ENCODE assay signal across 8 cellular contexts in the genomic region with DNA sequence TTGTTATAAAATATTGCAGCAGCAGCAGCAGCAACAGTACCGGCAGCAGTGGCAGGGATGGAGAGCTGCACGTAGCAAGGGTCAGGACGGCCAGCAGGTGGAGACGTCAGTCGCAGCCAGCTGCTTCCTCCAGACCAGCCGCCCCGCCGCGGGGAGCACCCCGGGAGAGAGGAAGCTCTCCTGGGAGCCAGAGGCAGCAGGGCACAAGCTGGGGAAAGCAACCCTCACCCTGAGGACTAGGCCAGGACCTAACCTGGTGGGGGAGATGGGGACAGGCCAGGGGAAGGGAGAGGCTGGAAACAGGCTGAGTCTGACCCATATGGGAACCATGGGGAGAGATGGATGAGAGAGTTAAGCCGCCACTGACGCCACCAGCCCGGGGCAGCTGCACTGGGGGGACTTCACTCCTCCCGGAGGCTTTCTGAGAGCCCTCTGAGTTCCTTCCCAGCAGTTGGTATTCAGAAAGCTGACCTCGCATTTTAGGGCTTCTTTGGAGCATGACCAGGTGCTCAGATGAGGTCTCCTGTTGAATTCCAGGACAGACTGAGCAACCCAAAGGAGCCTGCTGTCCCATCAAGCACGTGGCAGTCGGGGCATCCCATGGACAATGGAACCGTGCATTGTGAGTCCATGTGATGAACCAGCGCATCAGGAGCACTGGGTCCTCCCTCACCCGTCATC. TPM values are rescaled to one million over a fixed set of nuclear protein-coding genes. Genes with fewer than 3 reads are reported as not detected.
DNase-seq lines count a peak whose midpoint lies in the region; ATAC-seq, FAIRE-seq and TF ChIP-seq lines count a peak whose summit lies in the region.

No MANE protein-coding gene starts in this region.

- FAIRE-seq in A549 (lab: Jason Lieb, UNC) (no peak), pancreas (lab: Jason Lieb, UNC) (no peak)

- H3K27ac ChIP-seq in A549, result peak overlapping the region; percentile 44 to 76; a peak in 4 of 6 replicates
- no peak overlapping the region for H3K27ac ChIP-seq in SJCRH30
- no peak overlapping the region for H3K27ac ChIP-seq in pancreas
- no peak overlapping the region for H3K27ac ChIP-seq in thyroid gland

- POLR2A ChIA-PET in A549 (lab: Yijun Ruan, JAX), result interaction anchor here (0.7 to 1.0 kb wide), 2 partner anchors 68 to 163 kb away, joined by 3 to 6 read pairs; a partner anchor contains a TSS

- peaks cover 7% of the 10 kb centered on the region; the same call in 1 of the 3 replicates for H3K4me1 ChIP-seq in A549
- H3K4me1 ChIP-seq in SJCRH30, result peaks cover 6% of the 10 kb centered on the region
- no peaks in the 10 kb centered on the region for H3K4me1 ChIP-seq in pancreas
- peaks cover 0 to 9% of the 10 kb centered on the region in 2 donors for H3K4me1 ChIP-seq in thyroid gland

- intact Hi-C loops in pancreas (cut with DNase I), result loop anchor here in 2 of 3 donors (5.0 to 10.0 kb wide), 4 partner anchors 61 to 161 kb away; a partner anchor contains a TSS
- intact Hi-C loops in thyroid gland (cut with DNase I), result loop anchor here (10.0 kb wide), 1 partner anchor 161 kb away; a partner anchor contains a TSS

- no peak for TF ChIP-seq EP300 in A549 (IDR thresholded peaks at IDR 0.05)

- H3K4me3 ChIP-seq in A549 (no peak overlapping the region), SJCRH30 (no peak overlapping the region), pancreas (peak overlapping the region in 1 of 4 donors; percentile 26), thyroid gland (replicated peaks in 1 of 3) (no peak overlapping the region)

- TF ChIP-seq RAD21 in A549 (conservative IDR thresholded peaks at IDR 0.05 in 1 of 2, IDR thresholded peaks at IDR 0.05 in 1 of 2), result peak; percentile 73 to 83

- TF ChIP-seq CTCF in A549 (IDR thresholded peaks at IDR 0.05), result peak; percentile 81
- TF ChIP-seq CTCF in pancreas (IDR thresholded peaks at IDR 0.05), result peak; percentile 66 to 84 (median 76)
- peak; percentile 47 to 92 (median 74) for TF ChIP-seq CTCF in thyroid gland (IDR thresholded peaks at IDR 0.05)

- TF ChIP-seq POLR2A in A549 (IDR thresholded peaks at IDR 0.05; ENCODE audit: low read length) (no peak), thyroid gland (IDR thresholded peaks at IDR 0.05) (no peak)

- no peaks in the 10 kb centered on the region for H3K36me3 ChIP-seq in SJCRH30
- no peaks in the 10 kb centered on the region for H3K36me3 ChIP-seq in pancreas
- H3K36me3 ChIP-seq in thyroid gland, result no peaks in the 10 kb centered on the region

- H3K4me2 ChIP-seq in A549, result peak overlapping the region; percentile 64

- peaks cover 13% of the 10 kb centered on the region for H3K27me3 ChIP-seq in SJCRH30
- no peaks in the 10 kb centered on the region for H3K27me3 ChIP-seq in pancreas
- H3K27me3 ChIP-seq in thyroid gland, result no peaks in the 10 kb centered on the region

- WGBS in A549 (ENCODE audit: missing lambda C conversion rate), result 54% methylated on average over 10 of the region's 20 CpGs
- 19 to 25% methylated on average over 19 to 20 of the region's 20 CpGs for WGBS in pancreas, 2 donors
- 23 to 37% methylated on average over 12 to 20 of the region's 20 CpGs for WGBS in thyroid gland, 2 donors

- CTCF ChIA-PET in A549 (lab: Yijun Ruan, JAX), result interaction anchor here (0.6 to 15.2 kb wide), 59 partner anchors 10 to 348 kb away, joined by 3 to 250 read pairs (median 5); a partner anchor contains a TSS

- ATAC-seq in A549, result peak; percentile 96 to 99
- peak; percentile 75 for ATAC-seq in GM18511 (IDR thresholded peaks at IDR 0.05; ENCODE audit: unreplicated experiment)
- peak; percentile 98 to 100 (median 99) for ATAC-seq in pancreas

- DNase-seq in A549 (ENCODE audit: low read depth in 1 of 2, low spot score in 1 of 2) (peak; percentile 78 to 95), LHCN-M2 (ENCODE audit: low read depth) (peak; percentile 55), SJCRH30 (peak; percentile 78 to 81), foreskin melanocyte (peak; percentile 40), pancreas (peak; percentile 69 to 94 (median 84)), thyroid gland (peak; percentile 81 to 86)
- DNase-seq in activated effector memory CD4-positive, alpha-beta T cell treated with anti-CD3 and anti-CD28 coated beads, Interleukin-2, amount 50 U/mL, for 16 hours, result peak; percentile 86

- H3K9me3 ChIP-seq in A549 (no peaks in the 10 kb centered on the region), SJCRH30 (replicated peaks) (no peaks in the 10 kb centered on the region), pancreas (no peaks in the 10 kb centered on the region), thyroid gland (no peaks in the 10 kb centered on the region)

TF ChIP-seq in A549, 52 proteins besides CTCF, POLR2A, EP300 and RAD21:
- TF ChIP-seq FOSL2 (IDR thresholded peaks at IDR 0.05) (no peak), FOSL2 (CRISPR knock-in tag; IDR thresholded peaks at IDR 0.05) (no peak), SMC3 (IDR thresholded peaks at IDR 0.05) (peak; percentile 91)

RNA-seq across cellular contexts. Expression of a gene that starts 56.3 kb away (rescaled TPM):
- polyA plus RNA-seq in A549 (2011; rRNA removed) (0.24 and 0.27 TPM in 2 replicates), A549 (2017; fragmentation: RNase III; extraction: RNeasy Plus Mini Kit Qiagen cat#74134 plus additional on column Dnase treatment) (1.4 to 2.1 TPM (median 1.9 TPM) in 3 replicates), pancreas (1 to 10 TPM; 5.2 to 6.5 TPM)
- 0.26 and 0.33 TPM in 2 replicates for polyA plus RNA-seq in A549 (2012; cell fraction: cytosol; rRNA removed)
- 0.70 and 0.91 TPM in 2 replicates for polyA plus RNA-seq in A549 (2012; cell fraction: nucleus; rRNA removed)
- polyA minus RNA-seq in A549 (2011; rRNA and poly(A)+ RNA removed), result 0.17 and 1.2 TPM in 2 replicates
- total RNA-seq in LHCN-M2 (2014; rRNA removed) (not detected in 2 replicates), pancreas (1 to 10 TPM in 5 of 6 donors, under 1 TPM in 1; 0.73 to 3.4 (median 2.5) TPM), thyroid gland (1 to 10 TPM in 1 of 4 donors, under 1 TPM in 3; 0.33 to 1.9 (median 0.61) TPM)
- 0.13 TPM for polyA plus RNA-seq in LHCN-M2 (2012)
- 1.4 TPM in 2 replicates for total RNA-seq in SJCRH30 (2014; rRNA removed; shearing (Covaris generic))

Comparison
In these comparisons a context has a peak if more than half of its experiments do, and no peak if none do; other contexts are left out.
1. H3K27ac ChIP-seq: peak in A549 (2 of 2); none in SJCRH30 (single experiment), pancreas (0 of 4) and thyroid gland (0 of 3).
2. Peak in every context shown above with its lines, with median percentiles within 50 percentile points of each other: ATAC-seq, DNase-seq and CTCF ChIP-seq.